Comparison of ENCODE assay signal across 17 cellular contexts in genomic region chrX:1649623-1650022, GRCh38. TPM values are rescaled to one million over a fixed set of nuclear protein-coding genes. Genes with fewer than 3 reads are reported as not detected.
A peak's percentile ranks its signal among the peaks of the same experiment; 100 is the strongest.
DNase-seq lines count a peak whose midpoint lies in the region; ATAC-seq and TF ChIP-seq lines count a peak whose summit lies in the region.
"Had no signal": no experiment of that assay in that cellular context is flagged by ENCODE, and none has a peak within 500 bp of the region (broad histone marks: within the 10 kb centered on the region; RNA-seq: fewer than 3 reads in every experiment).

No MANE protein-coding gene starts in this region.

- DNase-seq in AG04450 (ENCODE audit: low read depth, low spot score) (no peak), mesothelial cell of epicardium (ENCODE audit: low spot score in 2 of 2, unreplicated experiment in 2 of 2) (no peak), NCI-H226 (no peak), GM13977 (ENCODE audit: low spot score) (no peak)
- DNase-seq: activated naive CD4-positive, alpha-beta T cell treated with anti-CD3 and anti-CD28 coated beads, Interleukin-2, amount 50 U/mL, for 16 hours; hypothalamus; NCI-H446 treated with DMSO at 0.1 percent for 48 hours; pancreas; stimulated activated CD4-positive, alpha-beta T cell treated with anti-CD3 and anti-CD28 coated beads, Interleukin-15, amount 100 ng/mL, for 24 hours; testis had no signal

- ATAC-seq in GM21576 (IDR thresholded peaks at IDR 0.05; ENCODE audit: unreplicated experiment) (no peak), HG03469 (IDR thresholded peaks at IDR 0.05; ENCODE audit: unreplicated experiment) (no peak)
- ATAC-seq: pancreas had no signal

- peak overlapping the region; percentile 56 for H3K27ac Mint-ChIP-seq in mesothelial cell of epicardium
- H3K27ac Mint-ChIP-seq: memory B cell had no signal

- H3K36me3 ChIP-seq in HUES6 (ENCODE audit: control insufficient read depth, insufficient read depth, low read length) (no peaks in the 10 kb centered on the region), ectodermal cell (ENCODE audit: control insufficient read depth, insufficient read depth, low read length) (no peaks in the 10 kb centered on the region)
- H3K36me3 ChIP-seq: pancreas had no signal

- H3K27me3 ChIP-seq in AG04450 (ENCODE audit: control insufficient read depth, insufficient read depth, low read length) (no peaks in the 10 kb centered on the region), HUES6 (ENCODE audit: control insufficient read depth, insufficient read depth, low read length) (no peaks in the 10 kb centered on the region), ectodermal cell (ENCODE audit: control insufficient read depth, insufficient read depth, low read length, poor library complexity, severe bottlenecking) (no peaks in the 10 kb centered on the region)
- H3K27me3 ChIP-seq: testis had no signal

- CTCF ChIA-PET in AG04450 (lab: Charles Lee) = no interaction called here

- peaks cover 12% of the 10 kb centered on the region for H3K9me3 Mint-ChIP-seq in mesothelial cell of epicardium

- peaks cover 4% of the 10 kb centered on the region for H3K36me3 Mint-ChIP-seq in mesothelial cell of epicardium

- in situ Hi-C loops in GM13977 (cut with MboI; ENCODE audit: low pct_unique_long_range_greater_than_20kb, low sequenced_read_pairs, unreplicated experiment) = loop anchor here (10.0 to 25.0 kb wide), 2 partner anchors 975 to 1163 kb away; no protein-coding TSS in a partner anchor

- H3K27ac ChIP-seq in AG04450 (ENCODE audit: low read depth, low read length) (no peak overlapping the region), HUES6 (ENCODE audit: low read depth, low read length) (peak overlapping the region; percentile 74; the same call in 1 of the 2 replicates), ectodermal cell (ENCODE audit: insufficient read depth, low read depth, low read length, poor library complexity, severe bottlenecking) (peak overlapping the region; percentile 73)
- H3K27ac ChIP-seq: pancreas, testis had no signal

- H3K4me1 ChIP-seq in HUES6 (ENCODE audit: control insufficient read depth, insufficient read depth, low read length) (peaks cover 3% of the 10 kb centered on the region; the same call in 1 of the 2 replicates), ectodermal cell (ENCODE audit: control insufficient read depth, insufficient read depth, low read length) (no peaks in the 10 kb centered on the region)
- H3K4me1 ChIP-seq: pancreas, testis had no signal

- peaks cover 4% of the 10 kb centered on the region for H3K4me1 Mint-ChIP-seq in mesothelial cell of epicardium

- peak overlapping the region; percentile 30 for H3K4me3 ChIP-seq in AG04450 (ENCODE audit: low read depth, low read length)
- H3K4me3 ChIP-seq in HUES6 (ENCODE audit: low read depth, low read length) = peak overlapping the region; percentile 24; the same call in 1 of the 2 replicates
- no peak overlapping the region for H3K4me3 ChIP-seq in ectodermal cell (ENCODE audit: insufficient read depth, low read depth, low read length)
- H3K4me3 ChIP-seq: pancreas, testis had no signal

- peak overlapping the region; percentile 57 for H3K4me3 Mint-ChIP-seq in mesothelial cell of epicardium
- H3K4me3 Mint-ChIP-seq: central memory CD8-positive, alpha-beta T cell; memory B cell had no signal

- 0 to 3% methylated on average over 6 to 7 of the region's 7 CpGs for WGBS in ectodermal cell, 2 experiments

- no peaks in the 10 kb centered on the region for H3K27me3 Mint-ChIP-seq in mesothelial cell of epicardium (ENCODE audit: low read depth)

- TF ChIP-seq CTCF in AG04450 (IDR thresholded peaks at IDR 0.05; ENCODE audit: low read depth, low read length) (no peak), mesothelial cell of epicardium (IDR thresholded peaks at IDR 0.05; ENCODE audit: unreplicated experiment) (no peak), GM13977 (IDR thresholded peaks at IDR 0.05; ENCODE audit: extremely low read depth, insufficient read depth, missing control alignments) (no peak)

- POLR2A ChIA-PET in AG04450 (lab: Yijun Ruan, JAX) = no interaction called here

- H3K9me3 ChIP-seq in AG04450 (ENCODE audit: control insufficient read depth, insufficient read depth, low read length) = peaks cover 10% of the 10 kb centered on the region
- H3K9me3 ChIP-seq in HUES6 (ENCODE audit: control insufficient read depth, insufficient read depth, low read depth, low read length) = peaks cover 14% of the 10 kb centered on the region
- no peaks in the 10 kb centered on the region for H3K9me3 ChIP-seq in ectodermal cell (ENCODE audit: control insufficient read depth, low read length)
- H3K9me3 ChIP-seq: pancreas, testis had no signal

- peak overlapping the region; percentile 74 for H3K9ac ChIP-seq in HUES6 (ENCODE audit: low read length)

RNA-seq across cellular contexts. Expression of gene ASMT, which starts 34.8 kb away (rescaled TPM):
- polyA plus RNA-seq in AG04450 (2011; rRNA removed) = not detected in 2 replicates
- not detected in 2 replicates for polyA minus RNA-seq in AG04450 (2011; rRNA and poly(A)+ RNA removed)
- 1.3 TPM for polyA plus RNA-seq in ectodermal cell (2013, experiment 1 of 4)
- polyA plus RNA-seq in ectodermal cell (2013, experiment 2 of 4) = 1.1 TPM
- polyA plus RNA-seq in ectodermal cell (2013, experiment 3 of 4) = 0.21 TPM
- 0.89 TPM for polyA plus RNA-seq in ectodermal cell (2013, experiment 4 of 4)
- 0.45 to 0.54 TPM (median 0.51 TPM) in 3 replicates for total RNA-seq in mesothelial cell of epicardium
- total RNA-seq: epithelial cell of proximal tubule had no signal

RNA-seq across cellular contexts. Expression of gene AKAP17A, which starts 58.2 kb away (rescaled TPM):
- polyA plus RNA-seq in AG04450 (2011; rRNA removed) = 10.2 and 11.3 TPM in 2 replicates
- 5.6 and 7.9 TPM in 2 replicates for polyA minus RNA-seq in AG04450 (2011; rRNA and poly(A)+ RNA removed)
- polyA plus RNA-seq in ectodermal cell (2013, experiment 1 of 4) = 30.9 TPM
- polyA plus RNA-seq in ectodermal cell (2013, experiment 2 of 4) = 30.0 TPM
- 32.2 TPM for polyA plus RNA-seq in ectodermal cell (2013, experiment 3 of 4)
- polyA plus RNA-seq in ectodermal cell (2013, experiment 4 of 4) = 34.0 TPM
- 74.0 to 77.0 TPM (median 74.8 TPM) in 3 replicates for total RNA-seq in mesothelial cell of epicardium
